Comparison of ENCODE assay signal across 19 cellular contexts in genomic region chr5:67163863-67164595, GRCh38. TPM values are rescaled to one million over a fixed set of nuclear protein-coding genes. Genes with fewer than 3 reads are reported as not detected.
A peak's percentile ranks its signal among the peaks of the same experiment; 100 is the strongest.
DNase-seq lines count a peak whose midpoint lies in the region; ATAC-seq and TF ChIP-seq lines count a peak whose summit lies in the region.
"Had no signal": no experiment of that assay in that cellular context is flagged by ENCODE, and none has a peak within 500 bp of the region (broad histone marks: within the 10 kb centered on the region; RNA-seq: fewer than 3 reads in every experiment).

No MANE protein-coding gene starts in this region.

- CTCF ChIA-PET in activated naive CD4-positive, alpha-beta T cell treated with anti-CD3 and anti-CD28 coated beads for 36 hours (lab: Charles Lee): interaction anchor here (0.6 to 17.9 kb wide), 3 partner anchors 24 to 176 kb away, joined by 3 to 354 read pairs (median 3); partner anchors contain the start of gene CD180

- no peak overlapping the region for H3K4me3 Mint-ChIP-seq in activated naive CD4-positive, alpha-beta T cell treated with anti-CD3 and anti-CD28 coated beads for 36 hours
- peak overlapping the region; percentile 77 for H3K4me3 Mint-ChIP-seq in central memory CD8-positive, alpha-beta T cell
- no peak overlapping the region for H3K4me3 Mint-ChIP-seq in osteocyte (ENCODE audit: unreplicated experiment)

- H3K27ac Mint-ChIP-seq in activated naive CD4-positive, alpha-beta T cell treated with anti-CD3 and anti-CD28 coated beads for 36 hours: peak overlapping the region; percentile 50
- H3K27ac Mint-ChIP-seq in central memory CD8-positive, alpha-beta T cell (ENCODE audit: low read depth): peak overlapping the region; percentile 92
- H3K27ac Mint-ChIP-seq in osteocyte (ENCODE audit: unreplicated experiment): no peak overlapping the region

- ATAC-seq in central memory CD8-positive, alpha-beta T cell (replicated peaks; ENCODE audit: extremely low read depth, poor library complexity, severe bottlenecking): no peak
- ATAC-seq in HG02642 (IDR thresholded peaks at IDR 0.05; ENCODE audit: poor library complexity, unreplicated experiment): no peak
- ATAC-seq in GM19397 (IDR thresholded peaks at IDR 0.05; ENCODE audit: unreplicated experiment): no peak
- ATAC-seq in omental fat pad (ENCODE audit: low FRiP score): no peak
- ATAC-seq: gastrocnemius medialis, left colon had no signal

- intact Hi-C loops in activated naive CD4-positive, alpha-beta T cell treated with anti-CD3 and anti-CD28 coated beads for 36 hours (cut with micrococcal nuclease): no loop called here

- TF ChIP-seq CTCF in osteocyte (IDR thresholded peaks at IDR 0.05) (no peak), omental fat pad (IDR thresholded peaks at IDR 0.05) (no peak)

- peaks cover 26% of the 10 kb centered on the region for H3K36me3 Mint-ChIP-seq in activated naive CD4-positive, alpha-beta T cell treated with anti-CD3 and anti-CD28 coated beads for 36 hours (ENCODE audit: low read depth)
- H3K36me3 Mint-ChIP-seq in central memory CD8-positive, alpha-beta T cell (ENCODE audit: insufficient read depth): peaks cover 8% of the 10 kb centered on the region
- peaks cover 11% of the 10 kb centered on the region for H3K36me3 Mint-ChIP-seq in osteocyte (ENCODE audit: unreplicated experiment)

- H3K9me3 Mint-ChIP-seq in activated naive CD4-positive, alpha-beta T cell treated with anti-CD3 and anti-CD28 coated beads for 36 hours: no peaks in the 10 kb centered on the region
- no peaks in the 10 kb centered on the region for H3K9me3 Mint-ChIP-seq in central memory CD8-positive, alpha-beta T cell
- no peaks in the 10 kb centered on the region for H3K9me3 Mint-ChIP-seq in osteocyte (ENCODE audit: unreplicated experiment)

- DNase-seq in activated naive CD4-positive, alpha-beta T cell treated with anti-CD3 and anti-CD28 coated beads for 36 hours: no peak
- no peak for DNase-seq in activated naive CD4-positive, alpha-beta T cell treated with anti-CD3 and anti-CD28 coated beads, Interleukin-2, amount 50 U/mL, for 16 hours
- peak; percentile 20 for DNase-seq in RPMI8226
- DNase-seq in central memory CD8-positive, alpha-beta T cell (ENCODE audit: low spot score in 2 of 2): no peak
- peak; percentile 84 for DNase-seq in osteocyte (ENCODE audit: extremely low spot score, unreplicated experiment)
- no peak for DNase-seq in omental fat pad (ENCODE audit: low spot score)
- DNase-seq: activated CD4-positive, CD25-positive, alpha-beta regulatory T cell treated with anti-CD3 and anti-CD28 coated beads, Interleukin-2, amount 50 U/mL, for 72 hours; gastrocnemius medialis; IMR-90; left colon; MM.1S; NCI-H146; NCI-H748 treated with DMSO at 0.1 percent for 48 hours; stimulated activated CD4-positive, alpha-beta T cell treated with anti-CD3 and anti-CD28 coated beads, Interleukin-2, amount 100 ng/mL, for 24 hours had no signal

- peaks cover 71% of the 10 kb centered on the region for H3K4me1 Mint-ChIP-seq in activated naive CD4-positive, alpha-beta T cell treated with anti-CD3 and anti-CD28 coated beads for 36 hours (ENCODE audit: low read depth)
- H3K4me1 Mint-ChIP-seq in central memory CD8-positive, alpha-beta T cell: peaks cover 45% of the 10 kb centered on the region
- H3K4me1 Mint-ChIP-seq in osteocyte (ENCODE audit: unreplicated experiment): peaks cover 15% of the 10 kb centered on the region

- no peaks in the 10 kb centered on the region for H3K27me3 Mint-ChIP-seq in activated naive CD4-positive, alpha-beta T cell treated with anti-CD3 and anti-CD28 coated beads for 36 hours (ENCODE audit: low read depth)
- H3K27me3 Mint-ChIP-seq in central memory CD8-positive, alpha-beta T cell: no peaks in the 10 kb centered on the region
- no peaks in the 10 kb centered on the region for H3K27me3 Mint-ChIP-seq in osteocyte (ENCODE audit: unreplicated experiment)

RNA-seq across cellular contexts. Expression of gene CD180, which starts 32.6 kb away (rescaled TPM):
- total RNA-seq in activated naive CD4-positive, alpha-beta T cell treated with anti-CD3 and anti-CD28 coated beads for 36 hours: not detected
- total RNA-seq in osteocyte (not detected in 2 replicates), omental fat pad (1 to 10 TPM; 1.2 to 9.2 (median 2.5) TPM)
- total RNA-seq: epithelial cell of proximal tubule, H4, IMR-90, SJSA1 had no signal

Comparison
In these comparisons a context has a peak if more than half of its experiments do, and no peak if none do; other contexts are left out.
1. DNase-seq: peak in RPMI8226 (single experiment) and osteocyte (single experiment); none in activated naive CD4-positive, alpha-beta T cell treated with anti-CD3 and anti-CD28 coated beads for 36 hours (single experiment), activated naive CD4-positive, alpha-beta T cell treated with anti-CD3 and anti-CD28 coated beads, Interleukin-2, amount 50 U/mL, for 16 hours (single experiment), central memory CD8-positive, alpha-beta T cell (0 of 2) and omental fat pad (single experiment).